Comparison of ENCODE assay signal across 21 cellular contexts in genomic region chr17:47711366-47712099, GRCh38. TPM values are rescaled to one million over a fixed set of nuclear protein-coding genes. Genes with fewer than 3 reads are reported as not detected.
"Had no signal": no experiment of that assay in that cellular context is flagged by ENCODE, and none has a peak within 500 bp of the region (broad histone marks: within the 10 kb centered on the region; RNA-seq: fewer than 3 reads in every experiment).

No MANE protein-coding gene starts in this region.

- DNase-seq: activated CD4-positive, alpha-beta T cell treated with anti-CD3 and anti-CD28 coated beads for 4 hours; activated CD4-positive, alpha-beta T cell treated with anti-CD3 and anti-CD28 coated beads, Interleukin-2, amount 50 U/mL, for 4 hours; activated CD8-positive, alpha-beta memory T cell treated with anti-CD3 and anti-CD28 coated beads, Interleukin-2, amount 50 U/mL, for 4 hours; activated T-cell treated with anti-CD3 and anti-CD28 coated beads, Interleukin-2, amount 50 U/mL, for 1 hour; central memory CD4-positive, alpha-beta T cell; effector CD4-positive, alpha-beta T cell; esophagus squamous epithelium; left ventricle myocardium superior; ovary; right lobe of liver; stimulated activated CD4-positive, alpha-beta T cell treated with anti-CD3 and anti-CD28 coated beads, Interleukin-12 subunit alpha, Interleukin-12 subunit beta, amount 100 ng/mL, for 4 hours; stimulated activated CD4-positive, alpha-beta T cell treated with anti-CD3 and anti-CD28 coated beads, Interleukin-4, amount 100 ng/mL, for 1 hour; stomach; T-helper 1 cell; thyroid gland; upper lobe of left lung had no signal

- ATAC-seq: left ventricle myocardium superior had no signal

- H3K4me3 Mint-ChIP-seq: dendritic cell treated with granulocyte-macrophage colony-stimulating factor and Interleukin-4, amounts not matched to agents 40 ng/mL and 50 ng/mL, for 4 days had no signal

- H3K27ac Mint-ChIP-seq: activated T-helper 2 cell treated with anti-CD3 and anti-CD28 coated beads, Interferon-gamma antibody, Interleukin-2, Interleukin-4, amounts not matched to agents 10 μg/mL and 5 μg/mL and 100 μg/mL, durations not matched to agents 14 hours and 24 hours and 36 hours; dendritic cell treated with granulocyte-macrophage colony-stimulating factor and Interleukin-4, amounts not matched to agents 40 ng/mL and 50 ng/mL, for 4 days; progenitor cell of endocrine pancreas had no signal

- H3K9me3 Mint-ChIP-seq: activated T-helper 2 cell treated with anti-CD3 and anti-CD28 coated beads, Interferon-gamma antibody, Interleukin-2, Interleukin-4, amounts not matched to agents 10 μg/mL and 5 μg/mL and 100 μg/mL, durations not matched to agents 14 hours and 24 hours and 36 hours; dendritic cell treated with granulocyte-macrophage colony-stimulating factor and Interleukin-4, amounts not matched to agents 40 ng/mL and 50 ng/mL, for 4 days had no signal

RNA-seq across cellular contexts. Expression of gene TBX21, which starts 21.5 kb away (rescaled TPM):
- total RNA-seq: lung microvascular endothelial cell, progenitor cell of endocrine pancreas, renal cortical epithelial cell had no signal
